1 cellular context compared by ENCODE assay signal in genomic region chr10:69874464-69874863, GRCh38.
A peak's percentile ranks its signal among the peaks of the same experiment; 100 is the strongest.
TF ChIP-seq lines count a peak whose summit lies in the region.

No MANE protein-coding gene starts in this region.

TF ChIP-seq in IMR-90, 13 proteins besides CTCF, POLR2A, EP300 and RAD21 (continued from another document):
- TF ChIP-seq ELK1 (IDR thresholded peaks at IDR 0.05; ENCODE audit: borderline replicate concordance, low read depth, low read length), result no peak
- TF ChIP-seq BHLHE40 (IDR thresholded peaks at IDR 0.05; ENCODE audit: low read depth, low read length), result no peak
- no peak for TF ChIP-seq RCOR1 (IDR thresholded peaks at IDR 0.05; ENCODE audit: insufficient replicate concordance, low read length)
- no peak for TF ChIP-seq SMC3 (IDR thresholded peaks at IDR 0.05; ENCODE audit: low read depth, low read length)
- peak; percentile 75 for TF ChIP-seq CEBPB (IDR thresholded peaks at IDR 0.05; ENCODE audit: low read depth, low read length)
- peak; percentile 37; the same call in 1 of the 2 replicates for TF ChIP-seq MAZ (IDR thresholded peaks at IDR 0.05; ENCODE audit: borderline replicate concordance, low read depth, low read length)
- TF ChIP-seq FOS (IDR thresholded peaks at IDR 0.05; ENCODE audit: low read depth, low read length), result peak; percentile 25; the same call in 1 of the 2 replicates
- TF ChIP-seq CHD1 (IDR thresholded peaks at IDR 0.05; ENCODE audit: low read depth, low read length), result no peak
